Comparison of ENCODE assay signal across 9 cellular contexts in the genomic region with DNA sequence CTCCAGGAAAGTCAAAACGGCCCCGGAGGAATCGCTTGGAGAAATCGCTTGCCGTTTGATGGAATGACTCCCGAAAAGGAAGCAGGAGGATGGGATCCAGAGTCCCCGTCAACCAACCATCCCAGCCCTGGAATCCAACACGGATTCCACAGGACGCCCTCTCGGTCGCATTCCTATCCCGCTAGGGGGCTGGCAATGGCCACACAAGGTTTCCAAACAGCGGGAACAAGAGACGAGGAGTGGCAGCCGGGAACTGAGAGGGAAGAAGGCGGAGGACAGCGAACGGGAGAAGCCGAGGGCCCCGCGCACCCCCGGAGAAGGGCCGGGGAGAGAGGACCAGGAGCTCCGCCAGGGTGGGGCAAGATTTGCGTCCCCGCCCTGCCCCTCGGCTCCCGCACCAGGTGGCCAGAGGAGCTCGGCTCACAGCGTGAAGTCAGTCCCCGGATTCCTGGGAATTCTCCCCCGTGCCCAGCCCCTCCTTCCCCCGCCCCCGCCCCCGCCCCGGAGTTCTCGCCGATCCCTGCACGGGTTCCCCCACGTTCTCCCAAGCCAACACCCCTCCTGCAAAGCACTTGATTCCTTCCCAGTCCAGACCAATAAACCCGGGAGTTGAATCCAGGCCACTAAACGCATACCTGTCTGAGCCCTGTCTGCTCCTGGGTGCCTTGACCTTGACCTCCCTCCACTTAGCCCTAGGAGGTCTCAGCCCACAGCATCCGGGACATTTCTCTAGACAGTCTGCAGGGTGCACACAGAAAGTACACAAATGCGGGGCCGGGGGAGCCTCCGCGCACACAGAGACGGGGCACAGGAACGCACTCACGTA. TPM values are rescaled to one million over a fixed set of nuclear protein-coding genes. Genes with fewer than 3 reads are reported as not detected.
DNase-seq lines count a peak whose midpoint lies in the region; ATAC-seq and TF ChIP-seq lines count a peak whose summit lies in the region.
"Had no signal": no experiment of that assay in that cellular context is flagged by ENCODE, and none has a peak within 500 bp of the region (broad histone marks: within the 10 kb centered on the region; RNA-seq: fewer than 3 reads in every experiment).

No MANE protein-coding gene starts in this region.

- peak overlapping the region; percentile 75 to 84 for H3K4me3 Mint-ChIP-seq in effector memory CD8-positive, alpha-beta T cell
- H3K4me3 Mint-ChIP-seq in neural progenitor cell, result peak overlapping the region; percentile 86

- no peaks in the 10 kb centered on the region for H3K9me3 Mint-ChIP-seq in effector memory CD8-positive, alpha-beta T cell
- H3K9me3 Mint-ChIP-seq in neural progenitor cell, result peaks cover 24% of the 10 kb centered on the region

- H3K4me1 ChIP-seq in HAP-1 (no peaks in the 10 kb centered on the region), neural progenitor cell (no peaks in the 10 kb centered on the region)
- H3K4me1 ChIP-seq: pancreas had no signal

- H3K27ac Mint-ChIP-seq in effector memory CD8-positive, alpha-beta T cell, result peak overlapping the region in 1 of 2 donors; percentile 44
- H3K27ac Mint-ChIP-seq in neural progenitor cell, result no peak overlapping the region

- in situ Hi-C loops in HAP-1 (cut with MboI; ENCODE audit: low sequenced_read_pairs), result no loop called here

- H3K9ac ChIP-seq in neural progenitor cell, result no peak overlapping the region

- peak; percentile 11 for TF ChIP-seq CTCF in neural progenitor cell (IDR thresholded peaks at IDR 0.05)

- H3K79me2 ChIP-seq in neural progenitor cell (ENCODE audit: low read depth), result no peaks in the 10 kb centered on the region

- H2AFZ ChIP-seq in neural progenitor cell (replicated peaks), result no peak overlapping the region

- no peak overlapping the region for H3K27ac ChIP-seq in neural progenitor cell
- H3K27ac ChIP-seq: pancreas had no signal

- H3K9me3 ChIP-seq in HAP-1, result no peaks in the 10 kb centered on the region
- no peaks in the 10 kb centered on the region for H3K9me3 ChIP-seq in neural progenitor cell (ENCODE audit: low read depth)
- no peaks in the 10 kb centered on the region for H3K9me3 ChIP-seq in MG63
- H3K9me3 ChIP-seq: pancreas had no signal

- H3K27me3 ChIP-seq in HAP-1 (ENCODE audit: low read depth) (no peaks in the 10 kb centered on the region), neural progenitor cell (peaks cover 63% of the 10 kb centered on the region), MG63 (peaks cover 13% of the 10 kb centered on the region; the same call in 1 of the 2 replicates)

- DNase-seq in AG20443 (ENCODE audit: low spot score), result peak; percentile 29
- peak; percentile 38 to 71 for DNase-seq in HAP-1 (ENCODE audit: low spot score in 2 of 2)
- DNase-seq in effector memory CD8-positive, alpha-beta T cell, result no peak
- peak; percentile 76 for DNase-seq in neural progenitor cell (ENCODE audit: low spot score)
- no peak for DNase-seq in iPS-NIHi7 (ENCODE audit: extremely low spot score)
- no peak for DNase-seq in MG63
- DNase-seq in left lobe of liver (ENCODE audit: low spot score), result no peak

- peaks cover 16% of the 10 kb centered on the region for H3F3A ChIP-seq in neural progenitor cell (ENCODE audit: low read depth)

- ATAC-seq in effector memory CD8-positive, alpha-beta T cell (replicated peaks), result peak; percentile 38
- ATAC-seq in GM18519 (IDR thresholded peaks at IDR 0.05; ENCODE audit: low FRiP score, unreplicated experiment) (no peak), left lobe of liver (no peak)

- H3K27me3 Mint-ChIP-seq in effector memory CD8-positive, alpha-beta T cell, result no peaks in the 10 kb centered on the region
- H3K27me3 Mint-ChIP-seq in neural progenitor cell (ENCODE audit: insufficient read depth, low read depth), result peaks cover 12% of the 10 kb centered on the region

- H3K36me3 Mint-ChIP-seq in effector memory CD8-positive, alpha-beta T cell (ENCODE audit: insufficient read depth), result no peaks in the 10 kb centered on the region
- H3K36me3 Mint-ChIP-seq in neural progenitor cell, result peaks cover 5% of the 10 kb centered on the region

- H4K20me1 ChIP-seq in neural progenitor cell (ENCODE audit: low read depth), result peaks cover 8% of the 10 kb centered on the region

- H3K36me3 ChIP-seq in HAP-1 (replicated peaks), result no peaks in the 10 kb centered on the region
- no peaks in the 10 kb centered on the region for H3K36me3 ChIP-seq in neural progenitor cell
- no peaks in the 10 kb centered on the region for H3K36me3 ChIP-seq in MG63
- H3K36me3 ChIP-seq: pancreas had no signal

- H3K4me3 ChIP-seq in HAP-1, result peak overlapping the region; percentile 37
- H3K4me3 ChIP-seq in neural progenitor cell, result peak overlapping the region; percentile 51
- H3K4me3 ChIP-seq in MG63, result no peak overlapping the region

- peak overlapping the region; percentile 78 for H3K4me2 ChIP-seq in neural progenitor cell

- peaks cover 17 to 19% of the 10 kb centered on the region in 2 donors for H3K4me1 Mint-ChIP-seq in effector memory CD8-positive, alpha-beta T cell (ENCODE audit: low read depth in 2 of 2)
- peaks cover 4% of the 10 kb centered on the region for H3K4me1 Mint-ChIP-seq in neural progenitor cell

RNA-seq across cellular contexts. Expression of a gene that starts 1.4 kb away (rescaled TPM):
- 1.9 and 5.2 TPM in 2 replicates for total RNA-seq in neural progenitor cell (ENCODE audit: low replicate concordance)
- total RNA-seq in MG63 (2014; rRNA removed; shearing (Covaris generic); ENCODE audit: low replicate concordance), result 1.5 and 5.8 TPM in 2 replicates
- total RNA-seq in left lobe of liver, result 0.91 TPM

RNA-seq across cellular contexts. Expression of a gene that starts 34.5 kb away (rescaled TPM):
- total RNA-seq in neural progenitor cell (ENCODE audit: low replicate concordance), result 58.4 and 112 TPM in 2 replicates
- total RNA-seq in MG63 (2014; rRNA removed; shearing (Covaris generic); ENCODE audit: low replicate concordance), result 227 and 266 TPM in 2 replicates
- total RNA-seq in left lobe of liver, result 211 TPM

RNA-seq across cellular contexts. Expression of a gene that starts 34.8 kb away (rescaled TPM):
- total RNA-seq in neural progenitor cell (ENCODE audit: low replicate concordance), result 40.3 and 50.6 TPM in 2 replicates
- total RNA-seq in MG63 (2014; rRNA removed; shearing (Covaris generic); ENCODE audit: low replicate concordance), result 48.7 and 75.2 TPM in 2 replicates
- total RNA-seq in left lobe of liver, result 25.4 TPM

RNA-seq across cellular contexts. Expression of a gene that starts 48.1 kb away (rescaled TPM):
- total RNA-seq in neural progenitor cell (ENCODE audit: low replicate concordance) (not detected in 2 replicates), left lobe of liver (not detected)
- total RNA-seq in MG63 (2014; rRNA removed; shearing (Covaris generic); ENCODE audit: low replicate concordance), result not detected in 2 replicates

RNA-seq across cellular contexts. Expression of a gene that starts 57.0 kb away (rescaled TPM):
- 0.49 and 1.7 TPM in 2 replicates for total RNA-seq in neural progenitor cell (ENCODE audit: low replicate concordance)
- 0.30 TPM in 1 of 2 replicates, not detected in the other for total RNA-seq in MG63 (2014; rRNA removed; shearing (Covaris generic); ENCODE audit: low replicate concordance)
- 0.88 TPM for total RNA-seq in left lobe of liver

Comparison
In these comparisons a context has a peak if more than half of its experiments do, and no peak if none do; other contexts are left out.
1. DNase-seq: peak in AG20443 (single experiment), HAP-1 (2 of 2) and neural progenitor cell (single experiment); none in effector memory CD8-positive, alpha-beta T cell (0 of 3), iPS-NIHi7 (single experiment), MG63 (single experiment) and left lobe of liver (single experiment).